Comparison of ENCODE assay signal across 26 cellular contexts in the genomic region with DNA sequence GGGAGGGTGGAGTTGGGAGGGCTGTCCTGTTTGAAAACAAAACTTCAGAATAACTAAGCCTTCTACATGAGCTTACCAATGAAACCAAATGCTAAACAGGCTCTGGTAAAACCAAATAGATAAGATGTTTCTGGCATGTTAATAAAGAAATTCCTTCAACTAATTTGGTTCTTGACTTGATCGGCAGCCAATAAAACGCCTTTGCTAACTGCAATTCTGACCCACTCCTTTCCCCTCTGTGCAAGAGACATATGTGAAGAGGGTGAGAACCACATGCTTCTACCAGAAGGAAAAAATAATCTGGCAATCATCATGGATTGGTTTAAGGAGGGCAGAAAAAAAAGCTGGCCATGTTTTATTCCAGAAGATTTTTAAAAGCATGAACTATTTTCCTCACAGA. TPM values are rescaled to one million over a fixed set of nuclear protein-coding genes. Genes with fewer than 3 reads are reported as not detected.
DNase-seq lines count a peak whose midpoint lies in the region; ATAC-seq and TF ChIP-seq lines count a peak whose summit lies in the region.
"Had no signal": no experiment of that assay in that cellular context is flagged by ENCODE, and none has a peak within 500 bp of the region (broad histone marks: within the 10 kb centered on the region; RNA-seq: fewer than 3 reads in every experiment).

No MANE protein-coding gene starts in this region.

- no TSS peak for BruUV-seq in A673 (replicated peaks; lab: Mats Ljungman, UMichigan)

- no peaks in the 10 kb centered on the region for H3K36me3 Mint-ChIP-seq in activated naive CD4-positive, alpha-beta T cell treated with anti-CD3 and anti-CD28 coated beads, Interleukin-2, amount 50 U/mL, for 72 hours
- H3K36me3 Mint-ChIP-seq: CD4-positive, alpha-beta memory T cell; WTC11 had no signal

- POLR2A ChIA-PET in A673 (lab: Charles Lee; ENCODE audit: low non-redundant PET): no interaction called here

- no peak overlapping the region for H3K27ac ChIP-seq in A673 (ENCODE audit: low read depth, low read length, poor library complexity, severe bottlenecking)
- H3K27ac ChIP-seq: breast epithelium, coronary artery, foreskin keratinocyte, hepatocyte had no signal

- ATAC-seq in GM19395 (IDR thresholded peaks at IDR 0.05; ENCODE audit: unreplicated experiment): no peak
- no peak for ATAC-seq in activated naive CD4-positive, alpha-beta T cell treated with anti-CD3 and anti-CD28 coated beads, Interleukin-2, amount 50 U/mL, for 72 hours
- ATAC-seq: foreskin keratinocyte, mucosa of descending colon, WTC11 had no signal

- CTCF ChIA-PET in A673 (lab: Charles Lee): no interaction called here

- H3K9me3 Mint-ChIP-seq in activated naive CD4-positive, alpha-beta T cell treated with anti-CD3 and anti-CD28 coated beads, Interleukin-2, amount 50 U/mL, for 72 hours: peaks cover 0 to 6% of the 10 kb centered on the region in 2 donors
- H3K9me3 Mint-ChIP-seq: CD4-positive, alpha-beta memory T cell; endodermal cell; neural crest cell; WTC11 had no signal

- intact Hi-C loops in A673 (cut with micrococcal nuclease; ENCODE audit: unreplicated experiment): no loop called here

- DNase-seq in A673 (ENCODE audit: low spot score): peak; percentile 43
- peak; percentile 63 for DNase-seq in EL
- peak; percentile 74 for DNase-seq in RPMI7951 (ENCODE audit: low read depth)
- DNase-seq in fibroblast of mammary gland (ENCODE audit: low read depth): peak; percentile 76
- DNase-seq in MG63: no peak
- no peak for DNase-seq in NK-92 treated with Interleukin-12 subunit alpha and Interleukin-12 subunit beta, amount 100 ng/mL, for 24 hours (lab: John Stamatoyannopoulos, UW)
- DNase-seq in activated naive CD4-positive, alpha-beta T cell treated with anti-CD3 and anti-CD28 coated beads, Interleukin-2, amount 50 U/mL, for 72 hours (ENCODE audit: low spot score in 2 of 2): no peak
- DNase-seq: activated CD4-positive, alpha-beta T cell treated with anti-CD3 and anti-CD28 coated beads, Interleukin-2, amount 50 U/mL, for 4 hours; activated CD8-positive, alpha-beta memory T cell treated with anti-CD3 and anti-CD28 coated beads, Interleukin-2, amount 50 U/mL, for 4 hours; CD4-positive, alpha-beta memory T cell; DMS153; endodermal cell; foreskin keratinocyte; GDM1; mucosa of descending colon; NCI-H1436; NCI-H524 treated with DMSO at 0.1 percent for 48 hours; substantia nigra; T-helper 9 cell had no signal

- H3K4me1 ChIP-seq in A673 (ENCODE audit: insufficient read depth, low read length, poor library complexity, severe bottlenecking): peaks cover 28% of the 10 kb centered on the region

- H3K27me3 ChIP-seq in A673 (replicated peaks; ENCODE audit: insufficient read depth, low read depth, low read length, poor library complexity): no peaks in the 10 kb centered on the region
- no peaks in the 10 kb centered on the region for H3K27me3 ChIP-seq in MG63
- H3K27me3 ChIP-seq: breast epithelium, foreskin keratinocyte, hepatocyte had no signal

- H3K36me3 ChIP-seq in A673 (ENCODE audit: insufficient read depth, low read length, poor library complexity, severe bottlenecking): no peaks in the 10 kb centered on the region
- no peaks in the 10 kb centered on the region for H3K36me3 ChIP-seq in MG63
- H3K36me3 ChIP-seq: breast epithelium had no signal

- TF ChIP-seq CTCF in A673 (conservative IDR thresholded peaks at IDR 0.05; ENCODE audit: low read depth, low read length): no peak
- no peak for TF ChIP-seq CTCF in fibroblast of mammary gland (conservative IDR thresholded peaks at IDR 0.05; ENCODE audit: control insufficient read depth, insufficient read depth, low read depth, low read length)

- H3K27ac Mint-ChIP-seq in activated naive CD4-positive, alpha-beta T cell treated with anti-CD3 and anti-CD28 coated beads, Interleukin-2, amount 50 U/mL, for 72 hours: no peak overlapping the region
- H3K27ac Mint-ChIP-seq: CD4-positive, alpha-beta memory T cell; endodermal cell; progenitor cell of endocrine pancreas; WTC11 had no signal

- H3K9me3 ChIP-seq in A673 (ENCODE audit: low read depth, low read length, poor library complexity, severe bottlenecking): no peaks in the 10 kb centered on the region
- H3K9me3 ChIP-seq in MG63: no peaks in the 10 kb centered on the region
- H3K9me3 ChIP-seq: breast epithelium, mucosa of descending colon had no signal

- H3K4me3 ChIP-seq in A673 (ENCODE audit: low read depth, low read length, poor library complexity, severe bottlenecking) (no peak overlapping the region), fibroblast of mammary gland (ENCODE audit: control insufficient read depth, low read depth, low read length) (no peak overlapping the region), MG63 (no peak overlapping the region)
- H3K4me3 ChIP-seq: breast epithelium, coronary artery, hepatocyte, mucosa of descending colon had no signal

RNA-seq across cellular contexts. Expression of a gene that starts 20.9 kb away (rescaled TPM):
- 29.0 and 35.5 TPM in 2 replicates for total RNA-seq in A673 (2021)
- total RNA-seq in RPMI7951 (2014; rRNA removed; shearing (Covaris generic)): 35.1 and 35.6 TPM in 2 replicates
- 8.7 and 15.6 TPM in 2 replicates for total RNA-seq in MG63 (2014; rRNA removed; shearing (Covaris generic); ENCODE audit: low replicate concordance)
- total RNA-seq in activated naive CD4-positive, alpha-beta T cell treated with anti-CD3 and anti-CD28 coated beads, Interleukin-2, amount 50 U/mL, for 72 hours: 10 to 100 TPM; 16.1 to 17.7 TPM

Comparison
In these comparisons a context has a peak if more than half of its experiments do, and no peak if none do; other contexts are left out.
1. DNase-seq: peak in A673 (single experiment), EL (single experiment), RPMI7951 (single experiment) and fibroblast of mammary gland (single experiment); none in MG63 (single experiment), NK-92 treated with Interleukin-12 subunit alpha and Interleukin-12 subunit beta, amount 100 ng/mL, for 24 hours (single experiment) and activated naive CD4-positive, alpha-beta T cell treated with anti-CD3 and anti-CD28 coated beads, Interleukin-2, amount 50 U/mL, for 72 hours (0 of 2).